21 cellular contexts compared by ENCODE assay signal in genomic region chr6:132285004-132285780, GRCh38.
"Had no signal": no experiment of that assay in that cellular context is flagged by ENCODE, and none has a peak within 500 bp of the region (broad histone marks: within the 10 kb centered on the region; RNA-seq: fewer than 3 reads in every experiment).

No MANE protein-coding gene starts in this region.

- H3K4me1 Mint-ChIP-seq: neural progenitor cell; stimulated activated effector memory CD8-positive, alpha-beta T cell treated with anti-CD3 and anti-CD28 coated beads, Interleukin-12 subunit alpha, Interleukin-12 subunit beta, amount 100 ng/mL, for 72 hours; stimulated activated naive CD8-positive, alpha-beta T cell treated with anti-CD3 and anti-CD28 coated beads, Interleukin-15, amount 100 ng/mL, for 72 hours had no signal

- H3K27me3 ChIP-seq: hepatocyte, neural progenitor cell, sigmoid colon, tibial nerve, uterus had no signal

- H3K27ac ChIP-seq: hepatocyte, left ventricle myocardium inferior, neural progenitor cell, neutrophil, parathyroid adenoma, psoas muscle, sigmoid colon, spleen, tibial nerve, uterus had no signal

- H3K79me2 ChIP-seq: hepatocyte, parathyroid adenoma had no signal

- H3K27me3 Mint-ChIP-seq: type B pancreatic cell had no signal

- H3K9me3 ChIP-seq: neutrophil, psoas muscle, sigmoid colon, spleen, tibial nerve, uterus had no signal

- H3K4me3 ChIP-seq: hepatocyte, left ventricle myocardium inferior, lung, neural progenitor cell, psoas muscle, sigmoid colon, spleen, tibial nerve, uterus had no signal

- H3K36me3 ChIP-seq: left ventricle myocardium inferior, neural progenitor cell, neutrophil, sigmoid colon, spleen, tibial nerve, uterus had no signal

- ATAC-seq: psoas muscle; stimulated activated effector memory CD8-positive, alpha-beta T cell treated with anti-CD3 and anti-CD28 coated beads, Interleukin-12 subunit alpha, Interleukin-12 subunit beta, amount 100 ng/mL, for 72 hours; stimulated activated naive CD8-positive, alpha-beta T cell treated with anti-CD3 and anti-CD28 coated beads, Interleukin-15, amount 100 ng/mL, for 72 hours had no signal

- H3K27ac Mint-ChIP-seq: naive thymus-derived CD8-positive, alpha-beta T cell; neural progenitor cell; stimulated activated effector memory CD8-positive, alpha-beta T cell treated with anti-CD3 and anti-CD28 coated beads, Interleukin-12 subunit alpha, Interleukin-12 subunit beta, amount 100 ng/mL, for 72 hours; stimulated activated naive CD8-positive, alpha-beta T cell treated with anti-CD3 and anti-CD28 coated beads, Interleukin-15, amount 100 ng/mL, for 72 hours had no signal

- H2AFZ ChIP-seq: hepatocyte, neural progenitor cell, parathyroid adenoma had no signal

- H3K9me3 Mint-ChIP-seq: naive thymus-derived CD8-positive, alpha-beta T cell; neural progenitor cell; stimulated activated effector memory CD8-positive, alpha-beta T cell treated with anti-CD3 and anti-CD28 coated beads, Interleukin-12 subunit alpha, Interleukin-12 subunit beta, amount 100 ng/mL, for 72 hours; stimulated activated naive CD8-positive, alpha-beta T cell treated with anti-CD3 and anti-CD28 coated beads, Interleukin-15, amount 100 ng/mL, for 72 hours; type B pancreatic cell had no signal

- H3K4me1 ChIP-seq: left ventricle myocardium inferior, parathyroid adenoma, psoas muscle, sigmoid colon, tibial nerve, uterus had no signal

- H3K9ac ChIP-seq: neural progenitor cell, parathyroid adenoma had no signal

- H3K4me2 ChIP-seq: hepatocyte, neural progenitor cell had no signal

- H3K36me3 Mint-ChIP-seq: naive thymus-derived CD8-positive, alpha-beta T cell; neural progenitor cell; stimulated activated effector memory CD8-positive, alpha-beta T cell treated with anti-CD3 and anti-CD28 coated beads, Interleukin-12 subunit alpha, Interleukin-12 subunit beta, amount 100 ng/mL, for 72 hours; type B pancreatic cell had no signal

- DNase-seq: islet precursor cell; left ventricle myocardium inferior; midbrain; naive thymus-derived CD8-positive, alpha-beta T cell; occipital lobe; psoas muscle; sigmoid colon; spleen; stimulated activated CD4-positive, alpha-beta T cell treated with anti-CD3 and anti-CD28 coated beads, Interleukin-4, amount 100 ng/mL, for 24 hours; stimulated activated naive CD4-positive, alpha-beta T cell treated with Interleukin-2 at 50 U/mL for 16 hours; stimulated activated naive CD8-positive, alpha-beta T cell treated with anti-CD3 and anti-CD28 coated beads, Interleukin-15, amount 100 ng/mL, for 72 hours; uterus had no signal

- H3K4me3 Mint-ChIP-seq: naive thymus-derived CD8-positive, alpha-beta T cell; nephron; neural progenitor cell; stimulated activated effector memory CD8-positive, alpha-beta T cell treated with anti-CD3 and anti-CD28 coated beads, Interleukin-12 subunit alpha, Interleukin-12 subunit beta, amount 100 ng/mL, for 72 hours; stimulated activated naive CD8-positive, alpha-beta T cell treated with anti-CD3 and anti-CD28 coated beads, Interleukin-15, amount 100 ng/mL, for 72 hours; type B pancreatic cell had no signal
